Comparison of ENCODE assay signal across 22 cellular contexts in the genomic region with DNA sequence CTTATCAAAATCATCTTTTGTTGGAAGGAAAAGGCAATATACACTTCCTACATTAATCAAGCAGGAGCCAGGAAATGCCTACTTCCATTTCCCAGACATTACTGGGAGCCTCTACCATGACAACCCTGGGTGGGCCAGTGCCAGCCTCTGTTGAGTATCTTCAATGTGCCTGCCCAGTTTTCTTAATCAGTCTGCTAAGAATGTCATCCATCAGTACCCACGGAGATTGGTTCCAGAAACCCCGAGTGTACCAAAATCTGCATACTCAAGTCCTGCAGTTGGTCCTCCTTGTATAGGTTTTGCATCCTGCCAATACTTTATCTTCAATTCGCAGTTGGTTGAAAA.
DNase-seq lines count a peak whose midpoint lies in the region; ATAC-seq and TF ChIP-seq lines count a peak whose summit lies in the region.
"Had no signal": no experiment of that assay in that cellular context is flagged by ENCODE, and none has a peak within 500 bp of the region (broad histone marks: within the 10 kb centered on the region; RNA-seq: fewer than 3 reads in every experiment).

No MANE protein-coding gene starts in this region.

- H3K36me3 ChIP-seq in body of pancreas (replicated peaks in 1 of 2; ENCODE audit: insufficient read depth in 1 of 2, low read depth in 2 of 2) (no peaks in the 10 kb centered on the region), mesendoderm (ENCODE audit: control insufficient read depth, insufficient read depth, low read length) (no peaks in the 10 kb centered on the region)
- H3K36me3 ChIP-seq: esophagus squamous epithelium had no signal

- WGBS in body of pancreas, 2 donors, result 73 to 80% methylated on average over 3 of the region's 3 CpGs
- WGBS in mesendoderm (ENCODE audit: extremely low coverage, insufficient coverage, low lambda C conversion rate), result no CpG with 5 or more reads among the region's 3 CpGs

- no peaks in the 10 kb centered on the region for H3K9me3 ChIP-seq in body of pancreas
- H3K9me3 ChIP-seq: esophagus squamous epithelium, testis had no signal

- H2BK120ac ChIP-seq in mesendoderm (ENCODE audit: low read depth, low read length), result no peak overlapping the region

- TF ChIP-seq CTCF in body of pancreas (IDR thresholded peaks at IDR 0.05), result no peak

- H2BK15ac ChIP-seq in mesendoderm (replicated peaks; ENCODE audit: low read depth), result no peak overlapping the region

- H3K4me3 ChIP-seq in body of pancreas (no peak overlapping the region), mesendoderm (ENCODE audit: low read length) (no peak overlapping the region)
- H3K4me3 ChIP-seq: esophagus squamous epithelium, hepatocyte, testis had no signal

- ATAC-seq in GM18511 (IDR thresholded peaks at IDR 0.05; ENCODE audit: unreplicated experiment) (peak; percentile 15), GM19035 (IDR thresholded peaks at IDR 0.05; ENCODE audit: unreplicated experiment) (peak; percentile 8), GM21737 (IDR thresholded peaks at IDR 0.05; ENCODE audit: unreplicated experiment) (peak; percentile 11), HG03571 (IDR thresholded peaks at IDR 0.05; ENCODE audit: unreplicated experiment) (peak; percentile 15), body of pancreas (no peak)
- ATAC-seq: activated CD8-positive, alpha-beta T cell treated with anti-CD3 and anti-CD28 coated beads, Interleukin-2, amount 10 ng/mL, durations not matched to agents 7 days and 5 days; left colon; SK-N-SH treated with all-trans-retinoic acid at 6 μM for 48 hours; stimulated activated naive CD8-positive, alpha-beta T cell treated with anti-CD3 and anti-CD28 coated beads, Interleukin-15, Interleukin-2, amounts not matched to agents 100 U/mL and 50 U/mL, for 24 hours had no signal

- H4K8ac ChIP-seq in mesendoderm (ENCODE audit: low read depth, low read length), result no peak overlapping the region

- H3K9ac ChIP-seq in mesendoderm (ENCODE audit: low read length), result no peak overlapping the region

- intact Hi-C loops in body of pancreas (cut with DNase I), result no loop called here

- no peak overlapping the region for H3K23ac ChIP-seq in mesendoderm (ENCODE audit: low read length)

- H2BK5ac ChIP-seq in mesendoderm (ENCODE audit: low read length), result no peak overlapping the region

- H3K79me1 ChIP-seq in mesendoderm (ENCODE audit: low read length), result no peaks in the 10 kb centered on the region

- no peaks in the 10 kb centered on the region for H3K27me3 ChIP-seq in body of pancreas
- H3K27me3 ChIP-seq in mesendoderm (ENCODE audit: insufficient read depth, low read length, poor library complexity), result no peaks in the 10 kb centered on the region
- H3K27me3 ChIP-seq: esophagus squamous epithelium, hepatocyte, testis had no signal

- H3K27ac ChIP-seq in body of pancreas (no peak overlapping the region), mesendoderm (ENCODE audit: low read depth, low read length) (no peak overlapping the region)
- H3K27ac ChIP-seq: esophagus squamous epithelium, hepatocyte, testis had no signal

- H3K4ac ChIP-seq in mesendoderm (ENCODE audit: low read depth, low read length), result no peak overlapping the region

- no peak overlapping the region for H3K4me2 ChIP-seq in mesendoderm (ENCODE audit: low read length)
- H3K4me2 ChIP-seq: hepatocyte had no signal

- no peak overlapping the region for H4K5ac ChIP-seq in mesendoderm (ENCODE audit: low read length)

- no peak overlapping the region for H2AK5ac ChIP-seq in mesendoderm (ENCODE audit: low read length)

- H3K56ac ChIP-seq in mesendoderm (ENCODE audit: low read length), result no peak overlapping the region

- H3K79me2 ChIP-seq in mesendoderm (ENCODE audit: control insufficient read depth, insufficient read depth, low read length), result no peaks in the 10 kb centered on the region
- H3K79me2 ChIP-seq: hepatocyte had no signal

- DNase-seq in body of pancreas (no peak), NCI-H1417 (lab: John Stamatoyannopoulos, UW) (no peak), mesendoderm (no peak)
- DNase-seq: activated CD8-positive, alpha-beta T cell treated with anti-CD3 and anti-CD28 coated beads, Interleukin-2, amount 10 ng/mL, durations not matched to agents 7 days and 5 days; dermis blood vessel endothelial cell; DMS79 treated with DMSO at 0.1 percent for 48 hours; esophagus squamous epithelium; foreskin melanocyte; immature natural killer cell; Kasumi-1; left colon; MV-4-11; NCI-H146; NCI-H510A treated with DMSO at 0.1 percent for 48 hours; stimulated activated naive CD8-positive, alpha-beta T cell treated with anti-CD3 and anti-CD28 coated beads, Interleukin-15, Interleukin-2, amounts not matched to agents 100 U/mL and 50 U/mL, for 24 hours; testis had no signal

- H3K4me1 ChIP-seq in body of pancreas (no peaks in the 10 kb centered on the region), mesendoderm (ENCODE audit: control insufficient read depth, low read depth, low read length) (peaks cover 6% of the 10 kb centered on the region)
- H3K4me1 ChIP-seq: esophagus squamous epithelium, testis had no signal

- H3K18ac ChIP-seq in mesendoderm (ENCODE audit: low read length), result no peak overlapping the region

- TF ChIP-seq POLR2A in body of pancreas (IDR thresholded peaks at IDR 0.05), result no peak
